In genomic region chr20:5503552-5503951, GRCh38 we compare ENCODE assay signal across 7 cellular contexts.
DNase-seq lines count a peak whose midpoint lies in the region; ATAC-seq, FAIRE-seq and TF ChIP-seq lines count a peak whose summit lies in the region.
"Not testable (repeated sequence)": the region's sequence is repeated elsewhere in the genome, so short reads cannot be mapped to it uniquely, and the experiment has no call there.

No MANE protein-coding gene starts in this region.

- FAIRE-seq in HepG2 (lab: Jason Lieb, UNC), result peak; percentile 37

- CTCF ChIA-PET in HepG2 (lab: Yijun Ruan, JAX; ENCODE audit: low intra/inter-chr PET ratio, low total read pairs), result not testable (repeated sequence)

- in situ Hi-C loops in GM23248 (cut with MboI); HepG2 (cut with HindIII; ENCODE audit: extremely low pct_ligation_motif_present, low pct_unique_long_range_greater_than_20kb): not testable (repeated sequence)

- H3K4me1 ChIP-seq in GM23248 (ENCODE audit: insufficient read depth); adipocyte (ENCODE audit: control insufficient read depth, insufficient read depth, low read length); gastroesophageal sphincter; HepG2 (ENCODE audit: insufficient read depth, low read length); rectal smooth muscle tissue (ENCODE audit: control insufficient read depth, insufficient read depth, low read length); testis: not testable (repeated sequence)

- not testable (repeated sequence) for ATAC-seq in gastroesophageal sphincter
- peak; percentile 53 for ATAC-seq in HepG2

- not testable (repeated sequence) for TF ChIP-seq POLR2A in gastroesophageal sphincter (IDR thresholded peaks at IDR 0.05); HepG2 (IDR thresholded peaks at IDR 0.05; ENCODE audit: insufficient read depth in 1 of 2, low read depth in 2 of 2, low read length in 2 of 2); testis (IDR thresholded peaks at IDR 0.05)

- H2AFZ ChIP-seq in GM23248, result peak overlapping the region; percentile 92
- H2AFZ ChIP-seq in HepG2 (ENCODE audit: low read length), result not testable (repeated sequence)

- intact Hi-C loops in HepG2 (cut with micrococcal nuclease; ENCODE audit: unreplicated experiment); testis (cut with DNase I; ENCODE audit: low total_unique reads): not testable (repeated sequence)

- not testable (repeated sequence) for H3K9me2 ChIP-seq in GM23248 (ENCODE audit: insufficient read depth)

- not testable (repeated sequence) for TF ChIP-seq RAD21 in HepG2 (CRISPR knock-in tag; IDR thresholded peaks at IDR 0.05)

- not testable (repeated sequence) for H3K27ac ChIP-seq in GM23248; HepG2 (ENCODE audit: extremely low read length, insufficient read depth, low read length); rectal smooth muscle tissue (ENCODE audit: low read depth, low read length)
- H3K27ac ChIP-seq in coronary artery (peak overlapping the region in 1 of 2 donors; percentile 52), gastroesophageal sphincter (peak overlapping the region in 2 of 4 donors; percentile 72 to 79), testis (peak overlapping the region in 1 of 2 donors; percentile 78)

- H3F3A ChIP-seq in GM23248 (ENCODE audit: insufficient read depth), result not testable (repeated sequence)

- peak overlapping the region; percentile 94 for H3K4me2 ChIP-seq in GM23248 (ENCODE audit: unreplicated experiment)
- H3K4me2 ChIP-seq in HepG2 (ENCODE audit: low read depth, low read length), result peak overlapping the region; percentile 84

- not testable (repeated sequence) for TF ChIP-seq CTCF in coronary artery (IDR thresholded peaks at IDR 0.05); gastroesophageal sphincter (IDR thresholded peaks at IDR 0.05); HepG2 (CRISPR knock-in tag; IDR thresholded peaks at IDR 0.05); testis (IDR thresholded peaks at IDR 0.05)

- not testable (repeated sequence) for BruUV-seq in HepG2 (replicated peaks; lab: Mats Ljungman, UMichigan)

- not testable (repeated sequence) for H4K20me1 ChIP-seq in GM23248 (ENCODE audit: insufficient read depth); HepG2 (ENCODE audit: insufficient read depth, low read length)

- 0% methylated on average over 2 to 4 of the region's 11 CpGs for WGBS in GM23248 (ENCODE audit: low coverage in 1 of 2, low lambda C conversion rate in 2 of 2, missing lambda C conversion rate in 2 of 2), 2 experiments
- WGBS in gastroesophageal sphincter (ENCODE audit: low coverage in 1 of 2), 2 donors, result no CpG with 5 or more reads among the region's 11 CpGs
- WGBS in HepG2 (ENCODE audit: low lambda C conversion rate), result 22% methylated on average over 3 of the region's 11 CpGs
- WGBS in testis, 2 donors, result 9 to 31% methylated on average over 3 to 4 of the region's 11 CpGs

- peak overlapping the region; percentile 80 for H3K9ac ChIP-seq in GM23248
- H3K9ac ChIP-seq in adipocyte (ENCODE audit: low read length); HepG2 (ENCODE audit: insufficient read depth, low read depth, low read length); rectal smooth muscle tissue (ENCODE audit: low read length): not testable (repeated sequence)

- DNase-seq in GM23248; adipocyte (ENCODE audit: low read depth); coronary artery (ENCODE audit: low spot score); HepG2 (ENCODE audit: low spot score); testis: not testable (repeated sequence)

- H3K27me3 ChIP-seq in GM23248 (replicated peaks; ENCODE audit: insufficient read depth); adipocyte (replicated peaks; ENCODE audit: control insufficient read depth, insufficient read depth, low read length); gastroesophageal sphincter; HepG2 (ENCODE audit: control insufficient read depth in 1 of 2, insufficient read depth in 2 of 2, low read length in 2 of 2); rectal smooth muscle tissue (ENCODE audit: control insufficient read depth, insufficient read depth, low read length); testis: not testable (repeated sequence)

- not testable (repeated sequence) for TF ChIP-seq EP300 in gastroesophageal sphincter (IDR thresholded peaks at IDR 0.05); HepG2 (IDR thresholded peaks at IDR 0.05; ENCODE audit: low read depth in 2 of 2, low read length in 2 of 2); HepG2 (CRISPR knock-in tag; IDR thresholded peaks at IDR 0.05; ENCODE audit: borderline replicate concordance)

- POLR2A ChIA-PET in HepG2 (lab: Yijun Ruan, JAX), result interaction anchor here (0.6 kb wide), 2 partner anchors 11 to 570 kb away, joined by 3 read pairs; no protein-coding TSS in a partner anchor

- not testable (repeated sequence) for H3K9me3 ChIP-seq in GM23248 (ENCODE audit: low read depth); adipocyte (ENCODE audit: control insufficient read depth, low read length); gastroesophageal sphincter; HepG2 (ENCODE audit: low read length); testis

- not testable (repeated sequence) for H3K36me3 ChIP-seq in GM23248 (ENCODE audit: low read depth); adipocyte (ENCODE audit: control insufficient read depth, insufficient read depth, low read length, severe bottlenecking); HepG2 (replicated peaks in 1 of 2; ENCODE audit: control insufficient read depth in 1 of 2, insufficient read depth in 2 of 2, low read length in 2 of 2); rectal smooth muscle tissue (ENCODE audit: control insufficient read depth, insufficient read depth, low read length); testis (ENCODE audit: low read depth, missing control alignments)
- peaks cover 0 to 16% of the 10 kb centered on the region in 2 donors for H3K36me3 ChIP-seq in gastroesophageal sphincter

- not testable (repeated sequence) for H3K79me2 ChIP-seq in GM23248 (ENCODE audit: insufficient read depth); HepG2 (ENCODE audit: insufficient read depth, low read length)

- peak overlapping the region; percentile 78 for H3K4me3 ChIP-seq in GM23248
- H3K4me3 ChIP-seq in adipocyte (ENCODE audit: low read length), result peak overlapping the region; percentile 87
- peak overlapping the region; percentile 68 for H3K4me3 ChIP-seq in coronary artery
- H3K4me3 ChIP-seq in gastroesophageal sphincter, result peak overlapping the region; percentile 59 to 88
- peak overlapping the region; percentile 54 to 81 (median 66); a peak in 4 of 6 replicates for H3K4me3 ChIP-seq in HepG2 (replicated peaks in 1 of 3; ENCODE audit: insufficient read depth in 1 of 3, low read depth in 2 of 3, low read length in 3 of 3)
- peak overlapping the region; percentile 74 for H3K4me3 ChIP-seq in rectal smooth muscle tissue (ENCODE audit: low read length)
- H3K4me3 ChIP-seq in testis, result peak overlapping the region; percentile 57 to 64
